8 cellular contexts compared by ENCODE assay signal in genomic region chr19:39126593-39127187, GRCh38. TPM values are rescaled to one million over a fixed set of nuclear protein-coding genes. Genes with fewer than 3 reads are reported as not detected.
DNase-seq lines count a peak whose midpoint lies in the region; ATAC-seq, FAIRE-seq and TF ChIP-seq lines count a peak whose summit lies in the region.

No MANE protein-coding gene starts in this region.

- DNase-seq in GM23248 (peak; percentile 72), iPS DF 6.9 (ENCODE audit: low read depth, low spot score) (no peak), small intestine (peak; percentile 95), GM19238 (ENCODE audit: insufficient read length, low spot score) (no peak), NCI-H2171 (lab: John Stamatoyannopoulos, UW) (no peak)
- DNase-seq in activated CD4-positive, alpha-beta memory T cell treated with anti-CD3 and anti-CD28 coated beads for 36 hours, result no peak

- H3K27me3 Mint-ChIP-seq in activated CD4-positive, alpha-beta memory T cell treated with anti-CD3 and anti-CD28 coated beads for 36 hours, result no peaks in the 10 kb centered on the region

- FAIRE-seq in small intestine (lab: Jason Lieb, UNC), result no peak

- H3K4me1 ChIP-seq in GM23248 (ENCODE audit: insufficient read depth), result peaks cover 6% of the 10 kb centered on the region
- H3K4me1 ChIP-seq in iPS DF 6.9 (ENCODE audit: control insufficient read depth, insufficient read depth, low read length), result peaks cover 4% of the 10 kb centered on the region; the same call in 1 of the 2 replicates
- peaks cover 8 to 9% of the 10 kb centered on the region in 2 donors for H3K4me1 ChIP-seq in small intestine (ENCODE audit: control insufficient read depth in 2 of 2, insufficient read depth in 1 of 2, low read depth in 1 of 2, low read length in 1 of 2)

- peak overlapping the region; percentile 76 for H3K9ac ChIP-seq in GM23248

- no peak for TF ChIP-seq CTCF in 22Rv1 (IDR thresholded peaks at IDR 0.05)

- H3K27ac ChIP-seq in 22Rv1, result peak overlapping the region; percentile 97
- H3K27ac ChIP-seq in GM23248, result peak overlapping the region; percentile 11; the same call in 1 of the 2 replicates
- H3K27ac ChIP-seq in iPS DF 6.9 (ENCODE audit: low read length), result no peak overlapping the region
- peak overlapping the region; percentile 96 for H3K27ac ChIP-seq in small intestine (ENCODE audit: low read depth in 1 of 2, low read length in 1 of 2)

- in situ Hi-C loops in GM23248 (cut with MboI), result no loop called here

- H3K27me3 ChIP-seq in GM23248 (replicated peaks; ENCODE audit: insufficient read depth), result no peaks in the 10 kb centered on the region
- no peaks in the 10 kb centered on the region; the same call in 1 of the 2 replicates for H3K27me3 ChIP-seq in iPS DF 6.9 (ENCODE audit: control insufficient read depth, insufficient read depth, low read length)
- H3K27me3 ChIP-seq in small intestine (ENCODE audit: control insufficient read depth in 2 of 2, insufficient read depth in 2 of 2, low read length in 2 of 2), result no peaks in the 10 kb centered on the region

- CTCF ChIA-PET in activated CD4-positive, alpha-beta memory T cell treated with anti-CD3 and anti-CD28 coated beads for 36 hours (lab: Charles Lee), result interaction anchor here (0.9 to 1.9 kb wide), 4 partner anchors 197 to 285 kb away, joined by 3 to 5 read pairs (median 4); partner anchors contain the start of genes MED29, MRPS12, SAMD4B and SARS2

- intact Hi-C loops in activated CD4-positive, alpha-beta memory T cell treated with anti-CD3 and anti-CD28 coated beads for 36 hours (cut with micrococcal nuclease), result loop anchor here (5.0 to 10.0 kb wide), 3 partner anchors 152 to 416 kb away; partner anchors contain the start of genes EID2, FBXO17 and SAMD4B

- 0 out of 2 replicates have a peak overlapping the region, but pooled peaks have one; percentile 4 for H2AFZ ChIP-seq in GM23248

- WGBS in GM23248 (ENCODE audit: low coverage in 1 of 2, low lambda C conversion rate in 2 of 2, missing lambda C conversion rate in 2 of 2), 2 experiments, result 7 to 12% methylated on average over 18 of the region's 18 CpGs
- no CpG with 5 or more reads among the region's 18 CpGs for WGBS in iPS DF 6.9 (ENCODE audit: insufficient coverage, insufficient read length)
- WGBS in small intestine, 3 donors, result 10 to 39% (median 32%) methylated on average over 18 of the region's 18 CpGs

- no peaks in the 10 kb centered on the region for H3K36me3 Mint-ChIP-seq in activated CD4-positive, alpha-beta memory T cell treated with anti-CD3 and anti-CD28 coated beads for 36 hours

- peaks cover 38% of the 10 kb centered on the region for H3K4me1 Mint-ChIP-seq in activated CD4-positive, alpha-beta memory T cell treated with anti-CD3 and anti-CD28 coated beads for 36 hours (ENCODE audit: low read depth)

- H3K9me3 Mint-ChIP-seq in activated CD4-positive, alpha-beta memory T cell treated with anti-CD3 and anti-CD28 coated beads for 36 hours, result no peaks in the 10 kb centered on the region

- H3K79me2 ChIP-seq in GM23248 (ENCODE audit: insufficient read depth), result peaks cover 59% of the 10 kb centered on the region

- H3F3A ChIP-seq in GM23248 (ENCODE audit: insufficient read depth), result no peaks in the 10 kb centered on the region; the same call in 1 of the 2 replicates

- H3K36me3 ChIP-seq in GM23248 (ENCODE audit: low read depth) (no peaks in the 10 kb centered on the region), iPS DF 6.9 (ENCODE audit: control insufficient read depth, insufficient read depth, low read length) (no peaks in the 10 kb centered on the region), small intestine (ENCODE audit: control insufficient read depth in 2 of 2, insufficient read depth in 2 of 2, low read length in 2 of 2) (no peaks in the 10 kb centered on the region)

- peak overlapping the region; percentile 72 for H3K4me3 ChIP-seq in GM23248
- peak overlapping the region; percentile 6; the same call in 1 of the 2 replicates for H3K4me3 ChIP-seq in iPS DF 6.9 (ENCODE audit: low read length)
- H3K4me3 ChIP-seq in small intestine (ENCODE audit: low read depth in 1 of 2, low read length in 2 of 2), result peak overlapping the region; percentile 41 to 91

- H3K27ac Mint-ChIP-seq in activated CD4-positive, alpha-beta memory T cell treated with anti-CD3 and anti-CD28 coated beads for 36 hours, result peak overlapping the region; percentile 54

- H3K4me2 ChIP-seq in GM23248 (ENCODE audit: unreplicated experiment), result peak overlapping the region; percentile 89

- no peaks in the 10 kb centered on the region for H3K9me2 ChIP-seq in GM23248 (ENCODE audit: insufficient read depth)

- H3K9me3 ChIP-seq in GM23248 (ENCODE audit: low read depth) (no peaks in the 10 kb centered on the region), iPS DF 6.9 (ENCODE audit: control insufficient read depth, insufficient read depth, low read length) (no peaks in the 10 kb centered on the region), small intestine (ENCODE audit: control insufficient read depth, low read depth) (no peaks in the 10 kb centered on the region)

- POLR2A ChIA-PET in activated CD4-positive, alpha-beta memory T cell treated with anti-CD3 and anti-CD28 coated beads for 36 hours (lab: Charles Lee), result interaction anchor here (1.7 kb wide), 1 partner anchor 208 kb away, joined by 3 read pairs; no protein-coding TSS in a partner anchor

- H3K4me3 Mint-ChIP-seq in activated CD4-positive, alpha-beta memory T cell treated with anti-CD3 and anti-CD28 coated beads for 36 hours, result peak overlapping the region; percentile 87

- H4K20me1 ChIP-seq in GM23248 (ENCODE audit: insufficient read depth), result no peaks in the 10 kb centered on the region

- no peak for ATAC-seq in GM21737 (IDR thresholded peaks at IDR 0.05; ENCODE audit: unreplicated experiment)

RNA-seq across cellular contexts. Expression of gene PAK4, which starts 1.1 kb away (rescaled TPM):
- total RNA-seq in GM23248 (2014; rRNA removed; shearing (Covaris generic)), result 6.8 and 10.9 TPM in 2 replicates
- polyA plus RNA-seq in GM23248 (2016; fragmentation: Nextera tagmentation; extraction: Ambion mirVana), result 20.1 and 21.1 TPM in 2 replicates
- 10 to 100 TPM; 16.3 to 17.8 TPM for total RNA-seq in activated CD4-positive, alpha-beta memory T cell treated with anti-CD3 and anti-CD28 coated beads for 36 hours
- 10 to 100 TPM; 34.6 to 59.7 (median 48.8) TPM for polyA plus RNA-seq in small intestine

RNA-seq across cellular contexts. Expression of gene ACP7, which starts 42.5 kb away (rescaled TPM):
- total RNA-seq in GM23248 (2014; rRNA removed; shearing (Covaris generic)), result not detected in 2 replicates
- 0.30 and 0.47 TPM in 2 replicates for polyA plus RNA-seq in GM23248 (2016; fragmentation: Nextera tagmentation; extraction: Ambion mirVana)
- total RNA-seq in activated CD4-positive, alpha-beta memory T cell treated with anti-CD3 and anti-CD28 coated beads for 36 hours, result under 1 TPM; 0.15 to 0.31 TPM
- under 1 TPM in 1 of 3 donors, not detected in 2; 0.01 TPM for polyA plus RNA-seq in small intestine

Comparison
In these comparisons a context has a peak if more than half of its experiments do, and no peak if none do; other contexts are left out.
1. DNase-seq: peak in GM23248 (single experiment) and small intestine (single experiment); none in activated CD4-positive, alpha-beta memory T cell treated with anti-CD3 and anti-CD28 coated beads for 36 hours (single experiment), iPS DF 6.9 (single experiment), GM19238 (single experiment) and NCI-H2171 (single experiment).
2. H3K4me3 ChIP-seq: peak in every context shown above with its lines; median percentile 72 in GM23248; 66 in small intestine; 6 in iPS DF 6.9.